ENCODE assay signal across 10 cellular contexts in the genomic region with DNA sequence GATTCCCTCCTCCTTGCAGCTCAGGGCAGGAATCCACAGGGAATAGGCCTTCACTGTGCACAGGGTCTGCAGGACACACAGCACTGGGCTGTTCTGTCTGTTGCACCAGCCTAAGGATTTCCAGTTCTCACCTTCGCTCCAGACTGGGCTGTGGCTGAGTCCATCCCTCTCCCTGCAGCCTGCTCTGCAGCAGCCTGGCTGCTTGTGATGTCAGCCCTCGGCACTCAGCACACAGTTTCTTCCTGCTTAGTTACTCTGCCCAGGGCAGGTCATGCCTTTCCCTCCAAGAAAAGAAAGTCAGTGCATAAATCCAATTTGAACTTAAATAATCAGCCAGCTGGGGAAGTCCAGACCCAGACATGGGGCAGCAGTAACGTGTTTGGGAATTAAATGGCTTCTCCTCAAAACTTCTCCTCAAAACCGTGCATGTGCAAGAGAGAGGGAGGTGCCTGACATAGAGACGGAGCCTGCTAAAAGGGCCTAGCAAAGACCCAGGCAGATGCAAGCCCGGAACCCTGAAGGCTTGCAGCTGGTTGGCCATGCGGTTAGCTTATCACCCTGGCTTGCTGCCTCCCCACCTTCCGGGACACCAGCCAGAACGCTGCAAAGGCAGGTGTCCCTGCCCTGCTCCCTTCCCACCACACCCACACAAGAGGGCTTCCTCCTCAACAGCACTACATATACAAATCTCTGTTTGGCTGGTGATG. TPM values are rescaled to one million over a fixed set of nuclear protein-coding genes. Genes with fewer than 3 reads are reported as not detected.
DNase-seq lines count a peak whose midpoint lies in the region; ATAC-seq, FAIRE-seq and TF ChIP-seq lines count a peak whose summit lies in the region.
"Had no signal": no experiment of that assay in that cellular context is flagged by ENCODE, and none has a peak within 500 bp of the region (broad histone marks: within the 10 kb centered on the region; RNA-seq: fewer than 3 reads in every experiment).

No MANE protein-coding gene starts in this region.

- CTCF ChIA-PET in HCT116 (lab: Charles Lee), result interaction anchor here (0.6 to 4.5 kb wide), 8 partner anchors 29 to 318 kb away, joined by 3 to 51 read pairs (median 4); no protein-coding TSS in a partner anchor
- CTCF ChIA-PET in mammary epithelial cell (lab: Charles Lee; ENCODE audit: low non-redundant PET), result interaction anchor here (0.6 to 1.0 kb wide), 4 partner anchors 69 to 287 kb away, joined by 3 to 14 read pairs (median 4); no protein-coding TSS in a partner anchor

- WGBS in small intestine, 3 donors, result 5 to 28% (median 12%) methylated on average over 9 of the region's 9 CpGs
- 42% methylated on average over 9 of the region's 9 CpGs for WGBS in mammary epithelial cell (ENCODE audit: low coverage, missing lambda C conversion rate)

- RAD21 ChIA-PET in HCT116 (lab: Charles Lee; ENCODE audit: low non-redundant PET in 1 of 2, low total read pairs in 2 of 2, uncharacterized antibody in 2 of 2, unreplicated experiment in 2 of 2), result interaction anchor here (1.0 to 3.0 kb wide), 5 partner anchors 264 to 287 kb away, joined by 3 to 22 read pairs (median 5); no protein-coding TSS in a partner anchor

- in situ Hi-C loops in mammary epithelial cell (cut with MboI; ENCODE audit: low sequenced_read_pairs in 2 of 2), result loop anchor here in 1 of 2 donors (10.0 kb wide), 1 partner anchor 257 kb away; no protein-coding TSS in a partner anchor

- no peak overlapping the region for H3K27ac ChIP-seq in HCT116 (ENCODE audit: low read depth, low read length)
- no peak overlapping the region for H3K27ac ChIP-seq in OCI-LY3 (ENCODE audit: low read length)
- H3K27ac ChIP-seq in small intestine (ENCODE audit: low read depth in 1 of 2, low read length in 1 of 2), result no peak overlapping the region
- no peak overlapping the region for H3K27ac ChIP-seq in mammary epithelial cell (ENCODE audit: insufficient read depth, low read depth, low read length)
- H3K27ac ChIP-seq: adrenal gland, suprapubic skin had no signal

- H2AFZ ChIP-seq in HCT116 (ENCODE audit: low read depth, low read length, poor library complexity, severe bottlenecking) (peak overlapping the region; percentile 11), OCI-LY3 (ENCODE audit: low read depth, low read length) (peak overlapping the region; percentile 77; the same call in 1 of the 2 replicates), mammary epithelial cell (ENCODE audit: low read depth, low read length) (no peak overlapping the region)

- intact Hi-C loops in HCT116 (cut with micrococcal nuclease) (no loop called here), mammary epithelial cell (cut with micrococcal nuclease) (loop anchor here (1.0 kb wide), 1 partner anchor 287 kb away; no protein-coding TSS in a partner anchor)

- FAIRE-seq in small intestine (lab: Jason Lieb, UNC), result no peak

- no TSS peak for BruUV-seq in HCT116 (replicated peaks; lab: Mats Ljungman, UMichigan)
- no TSS peak for BruUV-seq in mammary epithelial cell (replicated peaks; lab: Mats Ljungman, UMichigan)

- POLR2A ChIA-PET in HCT116 (lab: Charles Lee), result interaction anchor here (1.0 kb wide), 1 partner anchor 263 kb away, joined by 3 read pairs; no protein-coding TSS in a partner anchor

- no peak for TF ChIP-seq CTCF in HCT116 (IDR thresholded peaks at IDR 0.05 in 2 of 3, conservative IDR thresholded peaks at IDR 0.05 in 1 of 3; ENCODE audit: borderline replicate concordance in 1 of 3, insufficient read depth in 1 of 3, low read depth in 2 of 3, low read length in 2 of 3)
- no peak for TF ChIP-seq CTCF in OCI-LY3 (IDR thresholded peaks at IDR 0.05; ENCODE audit: low read depth, low read length)
- no peak for TF ChIP-seq CTCF in mammary epithelial cell (conservative IDR thresholded peaks at IDR 0.05 in 1 of 2, IDR thresholded peaks at IDR 0.05 in 1 of 2; ENCODE audit: extremely low read depth in 1 of 2, insufficient read depth in 1 of 2, low read depth in 1 of 2, low read length in 2 of 2)

- no peaks in the 10 kb centered on the region for H3K36me3 Mint-ChIP-seq in activated T-helper 17 cell treated with anti-CD3 and anti-CD28 coated beads, Interleukin-2, amount 50 U/mL, for 72 hours (ENCODE audit: low read depth)

- H3K9me3 ChIP-seq in HCT116 (ENCODE audit: control insufficient read depth in 1 of 2, insufficient read depth in 1 of 2, low read depth in 1 of 2, low read length in 2 of 2), result no peaks in the 10 kb centered on the region
- H3K9me3 ChIP-seq in OCI-LY3 (ENCODE audit: insufficient read depth, low read length), result no peaks in the 10 kb centered on the region
- H3K9me3 ChIP-seq in small intestine (ENCODE audit: control insufficient read depth, low read depth), result no peaks in the 10 kb centered on the region
- no peaks in the 10 kb centered on the region for H3K9me3 ChIP-seq in mammary epithelial cell (replicated peaks; ENCODE audit: insufficient read depth, low read length)
- H3K9me3 ChIP-seq: adrenal gland, suprapubic skin had no signal

- no peak for TF ChIP-seq POLR2A in HCT116 (IDR thresholded peaks at IDR 0.05; ENCODE audit: borderline replicate concordance, extremely low read depth, insufficient read depth, insufficient read length)

- H3K4me3 Mint-ChIP-seq in activated T-helper 17 cell treated with anti-CD3 and anti-CD28 coated beads, Interleukin-2, amount 50 U/mL, for 72 hours, result peak overlapping the region; percentile 39

- no peaks in the 10 kb centered on the region; a peak in 1 of 4 replicates for H3K4me1 ChIP-seq in HCT116 (ENCODE audit: control insufficient read depth in 1 of 2, insufficient read depth in 2 of 2, low read length in 2 of 2)
- H3K4me1 ChIP-seq in OCI-LY3 (ENCODE audit: low read length), result peaks cover 8% of the 10 kb centered on the region
- H3K4me1 ChIP-seq in small intestine (ENCODE audit: control insufficient read depth in 2 of 2, insufficient read depth in 1 of 2, low read depth in 1 of 2, low read length in 1 of 2), result no peaks in the 10 kb centered on the region
- no peaks in the 10 kb centered on the region for H3K4me1 ChIP-seq in mammary epithelial cell (ENCODE audit: insufficient read depth, low read length)

- H3K9ac ChIP-seq in HCT116 (ENCODE audit: low read length), result no peak overlapping the region
- H3K9ac ChIP-seq in OCI-LY3 (ENCODE audit: low read length), result peak overlapping the region; percentile 6; the same call in 1 of the 2 replicates
- H3K9ac ChIP-seq in mammary epithelial cell (ENCODE audit: insufficient read depth, low read length), result no peak overlapping the region

- no peaks in the 10 kb centered on the region for H3K79me2 ChIP-seq in HCT116 (ENCODE audit: insufficient read depth, low read length)
- no peaks in the 10 kb centered on the region for H3K79me2 ChIP-seq in OCI-LY3 (ENCODE audit: low read length)
- H3K79me2 ChIP-seq in mammary epithelial cell (ENCODE audit: insufficient read depth, low read length), result no peaks in the 10 kb centered on the region

- H3K4me1 Mint-ChIP-seq in activated T-helper 17 cell treated with anti-CD3 and anti-CD28 coated beads, Interleukin-2, amount 50 U/mL, for 72 hours, result peaks cover 4% of the 10 kb centered on the region

- no peaks in the 10 kb centered on the region for H3K27me3 Mint-ChIP-seq in activated T-helper 17 cell treated with anti-CD3 and anti-CD28 coated beads, Interleukin-2, amount 50 U/mL, for 72 hours

- DNase-seq in HCT116 (ENCODE audit: low read depth, low spot score) (no peak), small intestine (peak; percentile 81), mammary epithelial cell (no peak)

- dilution Hi-C loops in mammary epithelial cell (cut with HindIII; ENCODE audit: low sequenced_read_pairs), result no loop called here

- no peaks in the 10 kb centered on the region for H4K20me1 ChIP-seq in HCT116 (ENCODE audit: insufficient read depth)
- H4K20me1 ChIP-seq in OCI-LY3 (ENCODE audit: insufficient read depth, low read length), result no peaks in the 10 kb centered on the region
- H4K20me1 ChIP-seq in mammary epithelial cell (ENCODE audit: insufficient read depth, low read length), result no peaks in the 10 kb centered on the region

- no peaks in the 10 kb centered on the region for H3K9me3 Mint-ChIP-seq in activated T-helper 17 cell treated with anti-CD3 and anti-CD28 coated beads, Interleukin-2, amount 50 U/mL, for 72 hours

- H3K4me2 ChIP-seq in HCT116 (ENCODE audit: low read length) (no peak overlapping the region), OCI-LY3 (ENCODE audit: low read length) (peak overlapping the region; percentile 64), mammary epithelial cell (ENCODE audit: insufficient read depth, low read depth, low read length) (no peak overlapping the region)

- ATAC-seq in HCT116, result 0 out of 2 replicates have a peak, but pooled peaks have one; percentile 13
- peak; percentile 49 for ATAC-seq in activated T-helper 17 cell treated with anti-CD3 and anti-CD28 coated beads, Interleukin-2, amount 50 U/mL, for 72 hours (replicated peaks)
- no peak for ATAC-seq in GM18867 (IDR thresholded peaks at IDR 0.05; ENCODE audit: unreplicated experiment)
- ATAC-seq in HG03378 (IDR thresholded peaks at IDR 0.05; ENCODE audit: unreplicated experiment), result no peak

- H3K4me3 ChIP-seq in HCT116 (replicated peaks in 1 of 2; ENCODE audit: low read depth in 1 of 2, low read length in 2 of 2) (no peak overlapping the region), OCI-LY3 (ENCODE audit: low read length) (no peak overlapping the region), small intestine (ENCODE audit: low read depth in 1 of 2, low read length in 2 of 2) (no peak overlapping the region), mammary epithelial cell (replicated peaks in 1 of 3; ENCODE audit: insufficient read depth in 1 of 3, low read depth in 2 of 3, low read length in 3 of 3) (no peak overlapping the region)
- H3K4me3 ChIP-seq: adrenal gland, suprapubic skin had no signal

- TF ChIP-seq RAD21 in HCT116 (IDR thresholded peaks at IDR 0.05; ENCODE audit: low read depth), result no peak

- peaks cover 9% of the 10 kb centered on the region; the same call in 1 of the 2 replicates for H3K27me3 ChIP-seq in HCT116 (ENCODE audit: insufficient read depth, low read length)
- H3K27me3 ChIP-seq in OCI-LY3 (ENCODE audit: low read depth, low read length), result no peaks in the 10 kb centered on the region
- no peaks in the 10 kb centered on the region for H3K27me3 ChIP-seq in small intestine (ENCODE audit: control insufficient read depth in 2 of 2, insufficient read depth in 2 of 2, low read length in 2 of 2)
- H3K27me3 ChIP-seq in mammary epithelial cell (ENCODE audit: insufficient read depth, low read length), result peaks cover 3% of the 10 kb centered on the region
- H3K27me3 ChIP-seq: adrenal gland had no signal

- no peak overlapping the region for H3K27ac Mint-ChIP-seq in activated T-helper 17 cell treated with anti-CD3 and anti-CD28 coated beads, Interleukin-2, amount 50 U/mL, for 72 hours

- H3K36me3 ChIP-seq in HCT116 (ENCODE audit: control insufficient read depth in 1 of 2, insufficient read depth in 2 of 2, low read length in 2 of 2), result no peaks in the 10 kb centered on the region
- H3K36me3 ChIP-seq in OCI-LY3 (replicated peaks; ENCODE audit: low read depth, low read length), result no peaks in the 10 kb centered on the region
- H3K36me3 ChIP-seq in small intestine (ENCODE audit: control insufficient read depth in 2 of 2, insufficient read depth in 2 of 2, low read length in 2 of 2), result no peaks in the 10 kb centered on the region
- no peaks in the 10 kb centered on the region for H3K36me3 ChIP-seq in mammary epithelial cell (ENCODE audit: insufficient read depth, low read length)
- H3K36me3 ChIP-seq: adrenal gland, suprapubic skin had no signal

- H3K9me2 ChIP-seq in HCT116 (ENCODE audit: insufficient read depth), result no peaks in the 10 kb centered on the region

RNA-seq across cellular contexts. Expression of gene GDF2, which starts 10.9 kb away (rescaled TPM):
- total RNA-seq in HCT116 (2021; ENCODE audit: unreplicated experiment) (not detected), mammary epithelial cell (not detected)
- not detected in 2 replicates for polyA plus RNA-seq in HCT116 (2012)
- total RNA-seq in activated T-helper 17 cell treated with anti-CD3 and anti-CD28 coated beads, Interleukin-2, amount 50 U/mL, for 72 hours, result not detected
- polyA plus RNA-seq in small intestine (not detected), mammary epithelial cell (not detected)
- not detected for polyA minus RNA-seq in mammary epithelial cell
- total RNA-seq: adrenal gland, pulmonary artery endothelial cell, suprapubic skin had no signal
- polyA plus RNA-seq: adrenal gland had no signal

RNA-seq across cellular contexts. Expression of gene GDF10, which starts 11.3 kb away (rescaled TPM):
- not detected for total RNA-seq in HCT116 (2021; ENCODE audit: unreplicated experiment)
- not detected in 2 replicates for polyA plus RNA-seq in HCT116 (2012)
- under 1 TPM in 1 of 2 donors, not detected in 1; 0.45 TPM for total RNA-seq in activated T-helper 17 cell treated with anti-CD3 and anti-CD28 coated beads, Interleukin-2, amount 50 U/mL, for 72 hours
- polyA plus RNA-seq in small intestine, result under 1 TPM in 1 of 3 donors, not detected in 2; 0.63 TPM
- total RNA-seq in mammary epithelial cell, result not detected
- not detected for polyA plus RNA-seq in mammary epithelial cell
- polyA minus RNA-seq in mammary epithelial cell, result not detected
- total RNA-seq: pulmonary artery endothelial cell had no signal

RNA-seq across cellular contexts. Expression of gene RBP3, which starts 36.8 kb away (rescaled TPM):
- total RNA-seq in HCT116 (2021; ENCODE audit: unreplicated experiment), result not detected
- polyA plus RNA-seq in HCT116 (2012), result 0.01 TPM in 1 of 2 replicates, not detected in the other
- total RNA-seq in activated T-helper 17 cell treated with anti-CD3 and anti-CD28 coated beads, Interleukin-2, amount 50 U/mL, for 72 hours, result not detected
- polyA plus RNA-seq in small intestine, result under 1 TPM in 1 of 3 donors, not detected in 2; 0.01 TPM
- not detected for total RNA-seq in mammary epithelial cell
- polyA plus RNA-seq in mammary epithelial cell, result not detected
- not detected for polyA minus RNA-seq in mammary epithelial cell
- total RNA-seq: pulmonary artery endothelial cell, suprapubic skin had no signal
- polyA plus RNA-seq: adrenal gland had no signal

Comparison
In these comparisons a context has a peak if more than half of its experiments do, and no peak if none do; other contexts are left out.
1. ATAC-seq: peak in HCT116 (single experiment) and activated T-helper 17 cell treated with anti-CD3 and anti-CD28 coated beads, Interleukin-2, amount 50 U/mL, for 72 hours (single experiment); none in GM18867 (single experiment) and HG03378 (single experiment).